Comparison of ENCODE assay signal across 1 cellular context in the genomic region with DNA sequence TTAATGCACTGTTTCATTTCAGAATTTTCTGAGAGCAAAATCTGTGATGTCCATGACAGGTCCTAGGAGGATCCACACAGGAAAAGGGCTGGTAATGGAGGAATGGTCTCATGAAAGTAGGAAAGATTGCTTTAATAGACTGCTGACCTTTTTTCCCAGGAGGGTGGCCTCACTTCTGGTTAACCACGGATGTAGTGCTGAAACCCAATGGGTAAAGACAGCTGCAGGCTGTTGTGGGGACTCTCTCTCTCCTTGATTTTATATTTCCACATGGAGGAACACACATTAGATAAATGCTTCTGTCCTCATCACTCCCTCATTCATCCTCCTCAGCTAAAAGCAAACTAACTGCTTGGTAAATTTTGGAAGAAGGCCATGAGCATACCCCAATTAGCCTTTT.
TF ChIP-seq lines count a peak whose summit lies in the region.

No MANE protein-coding gene starts in this region.

TF ChIP-seq in GM12878, 131 proteins besides CTCF, POLR2A, EP300 and RAD21 (continued from another document):
- no peak for TF ChIP-seq RAD51 (IDR thresholded peaks at IDR 0.05)
- no peak for TF ChIP-seq MEF2A (IDR thresholded peaks at IDR 0.05; ENCODE audit: insufficient read depth, low read depth, low read length)
